In the genomic region with DNA sequence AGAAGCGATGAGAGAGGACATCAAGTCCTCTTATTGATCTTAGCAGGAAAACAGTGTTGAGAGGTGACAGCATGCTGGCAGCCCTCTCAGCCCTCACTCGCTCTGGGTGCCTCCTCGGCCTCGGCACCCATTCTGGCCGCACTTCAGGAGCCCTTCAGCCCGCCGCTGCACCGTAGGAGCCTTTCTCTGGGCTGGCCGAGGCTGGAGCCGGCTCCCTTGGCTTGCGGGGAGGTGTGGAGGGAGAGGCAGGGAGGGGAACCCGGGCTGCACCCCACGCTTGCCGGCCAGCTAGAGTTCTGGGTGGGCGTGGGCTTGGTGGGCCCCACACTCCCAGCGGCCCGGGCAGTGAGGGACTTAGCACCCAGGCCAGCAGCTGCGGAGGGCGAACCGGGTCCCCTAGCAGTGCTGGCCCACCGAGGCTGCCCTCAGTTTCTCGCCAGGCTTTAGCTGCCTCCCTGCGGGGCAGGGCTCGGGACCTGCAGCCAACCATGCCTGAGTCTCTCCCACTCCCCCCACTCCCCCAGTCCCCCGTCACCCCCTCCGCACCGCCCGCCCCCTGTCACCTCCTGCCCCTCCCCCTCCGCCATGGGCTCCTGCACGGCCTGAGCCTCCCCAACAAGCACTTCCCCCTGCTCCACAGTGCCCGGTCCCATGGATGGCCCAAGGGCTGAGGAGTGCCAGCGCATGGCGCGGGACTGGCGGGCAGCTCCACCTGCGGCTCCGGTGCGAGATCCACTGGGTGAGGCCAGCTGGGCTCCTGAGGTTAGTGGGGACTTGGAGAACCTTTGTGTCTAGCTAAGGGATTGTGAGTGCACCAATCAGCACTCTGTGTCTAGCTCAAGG, we compare ENCODE assay signal across 14 cellular contexts. TPM values are rescaled to one million over a fixed set of nuclear protein-coding genes. Genes with fewer than 3 reads are reported as not detected.
DNase-seq lines count a peak whose midpoint lies in the region; ATAC-seq, FAIRE-seq and TF ChIP-seq lines count a peak whose summit lies in the region.
"Had no signal": no experiment of that assay in that cellular context is flagged by ENCODE, and none has a peak within 500 bp of the region (broad histone marks: within the 10 kb centered on the region; RNA-seq: fewer than 3 reads in every experiment).

No MANE protein-coding gene starts in this region.

- H3K36me3 ChIP-seq in breast epithelium (no peaks in the 10 kb centered on the region), IMR-90 (ENCODE audit: control insufficient read depth, insufficient read depth, low read length) (peaks cover 15% of the 10 kb centered on the region), kidney (ENCODE audit: control insufficient read depth in 1 of 2, insufficient read depth in 2 of 2, low read length in 2 of 2) (no peaks in the 10 kb centered on the region), osteoblast (ENCODE audit: insufficient read depth, low read length) (peaks cover 74% of the 10 kb centered on the region), smooth muscle cell (ENCODE audit: low read depth) (no peaks in the 10 kb centered on the region)
- H3K36me3 ChIP-seq: BLaER1 treated with 17β-estradiol and CSF1 and Interleukin-3, amounts not matched to agents 10 nM and 100 nM; HAP-1 had no signal

- H4K8ac ChIP-seq in IMR-90 (ENCODE audit: low read depth in 2 of 2, low read length in 2 of 2), result peak overlapping the region in 1 of 2 experiments; percentile 50; a peak in 1 of 4 replicates

- H3K79me1 ChIP-seq in IMR-90 (ENCODE audit: low read depth in 1 of 2, low read length in 2 of 2), result peaks cover 7 to 37% of the 10 kb centered on the region in 2 experiments

- no peak overlapping the region for H4K5ac ChIP-seq in IMR-90 (ENCODE audit: low read depth, low read length)

- H3K9me3 ChIP-seq in breast epithelium (peaks cover 0 to 9% of the 10 kb centered on the region in 2 donors), IMR-90 (ENCODE audit: control insufficient read depth, insufficient read depth, low read length) (peaks cover 4% of the 10 kb centered on the region; the same call in 1 of the 2 replicates), kidney (ENCODE audit: control insufficient read depth in 1 of 2, low read length in 2 of 2) (no peaks in the 10 kb centered on the region), osteoblast (ENCODE audit: low read depth, low read length) (no peaks in the 10 kb centered on the region), smooth muscle cell (replicated peaks; ENCODE audit: low read depth) (no peaks in the 10 kb centered on the region)
- H3K9me3 ChIP-seq: HAP-1 had no signal

- CTCF ChIA-PET in MCF 10A (lab: Yijun Ruan, JAX) (interaction anchor here (0.8 to 1.0 kb wide), 3 partner anchors 14 to 63 kb away, joined by 3 to 4 read pairs (median 3); no protein-coding TSS in a partner anchor), IMR-90 (lab: Yijun Ruan, JAX) (interaction anchor here (0.6 to 1.3 kb wide), 3 partner anchors 26 to 66 kb away, joined by 3 read pairs; no protein-coding TSS in a partner anchor)

- H3K79me2 ChIP-seq in osteoblast (ENCODE audit: insufficient read depth, low read length) (peaks cover 94% of the 10 kb centered on the region), smooth muscle cell (ENCODE audit: low read depth) (peaks cover 9% of the 10 kb centered on the region)

- no peaks in the 10 kb centered on the region for H3K36me3 Mint-ChIP-seq in MCF 10A (ENCODE audit: insufficient read depth, unreplicated experiment)
- H3K36me3 Mint-ChIP-seq: CD4-positive, CD25-positive, alpha-beta regulatory T cell had no signal

- WGBS in IMR-90 (ENCODE audit: extremely low coverage in 2 of 2, insufficient read length in 1 of 2), 2 experiments, result no CpG with 5 or more reads among the region's 38 CpGs
- 98% methylated on average over 29 of the region's 38 CpGs for WGBS in smooth muscle cell (ENCODE audit: low lambda C conversion rate)

- FAIRE-seq in kidney (lab: Jason Lieb, UNC), result no peak
- FAIRE-seq: H1 had no signal

- no peak overlapping the region for H3K56ac ChIP-seq in IMR-90 (ENCODE audit: extremely low read depth, insufficient read depth, low read length)

- no peak overlapping the region for H2BK20ac ChIP-seq in IMR-90 (ENCODE audit: low read depth, low read length)

- ATAC-seq in IMR-90 (ENCODE audit: low read depth), result no peak

- no peak overlapping the region for H2AK9ac ChIP-seq in IMR-90 (replicated peaks; ENCODE audit: low read depth, low read length, poor library complexity)

- no peak for TF ChIP-seq RAD21 in IMR-90 (IDR thresholded peaks at IDR 0.05; ENCODE audit: low read length)

- POLR2A ChIA-PET in MCF 10A (lab: Yijun Ruan, JAX), result interaction anchor here (1.3 to 1.5 kb wide), 2 partner anchors 8 to 59 kb away, joined by 6 to 9 read pairs; a partner anchor contains a TSS
- POLR2A ChIA-PET in IMR-90 (lab: Charles Lee; ENCODE audit: unreplicated experiment), result no interaction called here

- dilution Hi-C loops in IMR-90 (cut with HindIII; ENCODE audit: low sequenced_read_pairs, unreplicated experiment), result no loop called here

- H3K27me3 Mint-ChIP-seq in MCF 10A (ENCODE audit: insufficient read depth, unreplicated experiment), result no peaks in the 10 kb centered on the region

- peaks cover 3% of the 10 kb centered on the region for H3K9me1 ChIP-seq in IMR-90 (ENCODE audit: insufficient read depth, low read length)

- DNase-seq in MCF 10A (ENCODE audit: unreplicated experiment) (no peak), breast epithelium (ENCODE audit: low spot score in 2 of 2) (no peak), IMR-90 (no peak), kidney (peak; percentile 70), osteoblast (ENCODE audit: insufficient read length, low spot score, missing footprints) (no peak), smooth muscle cell (lab: John Stamatoyannopoulos, UW; ENCODE audit: unreplicated experiment) (no peak)
- DNase-seq in NK-92 treated with Interleukin-12 subunit alpha and Interleukin-12 subunit beta, amount 100 ng/mL, for 24 hours (lab: John Stamatoyannopoulos, UW), result no peak
- DNase-seq: ACHN; CD4-positive, CD25-positive, alpha-beta regulatory T cell; DMS53; GF-D8 had no signal

- H3K4me3 ChIP-seq in breast epithelium, result no peak overlapping the region
- H3K4me3 ChIP-seq in IMR-90 (ENCODE audit: insufficient read depth, low read depth, low read length), result no peak overlapping the region
- no peak overlapping the region for H3K4me3 ChIP-seq in kidney (ENCODE audit: low read length in 2 of 2)
- no peak overlapping the region for H3K4me3 ChIP-seq in osteoblast (ENCODE audit: insufficient read depth, low read length)
- no peak overlapping the region for H3K4me3 ChIP-seq in smooth muscle cell
- H3K4me3 ChIP-seq: BLaER1 treated with 17β-estradiol and CSF1 and Interleukin-3, amounts not matched to agents 10 nM and 100 nM; HAP-1 had no signal

- peak overlapping the region; percentile 47; the same call in 1 of the 2 replicates for H3K18ac ChIP-seq in IMR-90 (ENCODE audit: low read depth, low read length)

- peak overlapping the region; percentile 77 for H2BK5ac ChIP-seq in IMR-90 (ENCODE audit: low read depth, low read length, poor library complexity, severe bottlenecking)

- peak overlapping the region; percentile 21; the same call in 1 of the 2 replicates for H2BK120ac ChIP-seq in IMR-90 (ENCODE audit: low read depth, low read length)

- in situ Hi-C loops in IMR-90 (cut with MboI; ENCODE audit: low sequenced_read_pairs), result no loop called here

- peak overlapping the region; percentile 84 for H3K27ac Mint-ChIP-seq in MCF 10A (ENCODE audit: low read depth, unreplicated experiment)
- H3K27ac Mint-ChIP-seq: CD4-positive, CD25-positive, alpha-beta regulatory T cell had no signal

- BruUV-seq in MCF 10A (replicated peaks; lab: Mats Ljungman, UMichigan), result no TSS peak
- no TSS peak for BruUV-seq in IMR-90 (replicated peaks; lab: Mats Ljungman, UMichigan)

- TF ChIP-seq CTCF in MCF 10A (IDR thresholded peaks at IDR 0.05; ENCODE audit: unreplicated experiment) (no peak), breast epithelium (IDR thresholded peaks at IDR 0.05) (no peak), IMR-90 (conservative IDR thresholded peaks at IDR 0.05; ENCODE audit: low read depth, low read length) (no peak), kidney (IDR thresholded peaks at IDR 0.05; ENCODE audit: borderline replicate concordance, extremely low read depth, insufficient read depth) (no peak), osteoblast (IDR thresholded peaks at IDR 0.05; ENCODE audit: extremely low read depth, low read depth, low read length) (no peak), smooth muscle cell (IDR thresholded peaks at IDR 0.05; ENCODE audit: borderline replicate concordance, insufficient read depth, poor library complexity, severe bottlenecking) (no peak)

- no peaks in the 10 kb centered on the region for H3K9me3 Mint-ChIP-seq in MCF 10A (ENCODE audit: unreplicated experiment)

- intact Hi-C loops in MCF 10A (cut with micrococcal nuclease), result no loop called here
- intact Hi-C loops in breast epithelium (cut with DNase I; ENCODE audit: low total_unique reads), result no loop called here
- intact Hi-C loops in IMR-90 (cut with micrococcal nuclease), result no loop called here
- intact Hi-C loops in kidney (cut with DNase I), result no loop called here

- peak overlapping the region; percentile 16; the same call in 1 of the 2 replicates for H3K4ac ChIP-seq in IMR-90 (ENCODE audit: low read depth, low read length)

- H4K20me1 ChIP-seq in IMR-90 (ENCODE audit: insufficient read depth, low read length), result no peaks in the 10 kb centered on the region
- H4K20me1 ChIP-seq in osteoblast (ENCODE audit: insufficient read depth, low read length), result no peaks in the 10 kb centered on the region
- no peaks in the 10 kb centered on the region for H4K20me1 ChIP-seq in smooth muscle cell (ENCODE audit: low read depth)
- H4K20me1 ChIP-seq: BLaER1 treated with 17β-estradiol and CSF1 and Interleukin-3, amounts not matched to agents 10 nM and 100 nM had no signal

- H3K23ac ChIP-seq in IMR-90 (ENCODE audit: low read depth, low read length), result no peak overlapping the region

- H3K9ac ChIP-seq in IMR-90 (ENCODE audit: low read depth, low read length) (no peak overlapping the region), kidney (ENCODE audit: low read length in 2 of 2) (no peak overlapping the region), smooth muscle cell (ENCODE audit: low read depth) (no peak overlapping the region)
- H3K9ac ChIP-seq: BLaER1 treated with 17β-estradiol and CSF1 and Interleukin-3, amounts not matched to agents 10 nM and 100 nM had no signal

- no peak overlapping the region for H2BK15ac ChIP-seq in IMR-90 (ENCODE audit: low read depth, low read length)

- no peak overlapping the region for H3K14ac ChIP-seq in IMR-90 (replicated peaks; ENCODE audit: low read depth, low read length)

- H3F3A ChIP-seq in smooth muscle cell (ENCODE audit: low read depth), result no peaks in the 10 kb centered on the region

- H3K4me1 Mint-ChIP-seq in MCF 10A (ENCODE audit: insufficient read depth, unreplicated experiment), result peaks cover 29% of the 10 kb centered on the region
- H3K4me1 Mint-ChIP-seq: CD4-positive, CD25-positive, alpha-beta regulatory T cell had no signal

- peak overlapping the region; percentile 11; the same call in 1 of the 2 replicates for H4K91ac ChIP-seq in IMR-90 (ENCODE audit: insufficient read depth, low read depth, low read length)

- TF ChIP-seq POLR2A in breast epithelium (IDR thresholded peaks at IDR 0.05), result no peak
- TF ChIP-seq POLR2A in IMR-90 (IDR thresholded peaks at IDR 0.05; ENCODE audit: low read depth, low read length), result no peak

- H3K4me1 ChIP-seq in breast epithelium (no peaks in the 10 kb centered on the region), IMR-90 (ENCODE audit: control insufficient read depth, insufficient read depth, low read length) (peaks cover 12% of the 10 kb centered on the region), kidney (ENCODE audit: control insufficient read depth in 1 of 2, insufficient read depth in 1 of 2, low read depth in 1 of 2, low read length in 2 of 2) (no peaks in the 10 kb centered on the region), osteoblast (ENCODE audit: insufficient read depth, low read length) (peaks cover 36% of the 10 kb centered on the region), smooth muscle cell (ENCODE audit: low read depth) (no peaks in the 10 kb centered on the region)
- H3K4me1 ChIP-seq: HAP-1 had no signal

- H2AFZ ChIP-seq in IMR-90 (replicated peaks; ENCODE audit: low read length, poor library complexity), result no peak overlapping the region
- no peak overlapping the region for H2AFZ ChIP-seq in osteoblast (ENCODE audit: low read length)
- no peak overlapping the region for H2AFZ ChIP-seq in smooth muscle cell (ENCODE audit: low read depth)

- H3K27ac ChIP-seq in breast epithelium, result peak overlapping the region in 1 of 2 donors; percentile 3
- no peak overlapping the region for H3K27ac ChIP-seq in IMR-90 (ENCODE audit: insufficient read depth, low read length)
- no peak overlapping the region for H3K27ac ChIP-seq in kidney (ENCODE audit: low read depth in 2 of 2, low read length in 2 of 2)
- peak overlapping the region; percentile 91 for H3K27ac ChIP-seq in osteoblast (ENCODE audit: low read depth, low read length)
- no peak overlapping the region for H3K27ac ChIP-seq in smooth muscle cell (ENCODE audit: low read depth)
- H3K27ac ChIP-seq: BLaER1 treated with 17β-estradiol and CSF1 and Interleukin-3, amounts not matched to agents 10 nM and 100 nM had no signal

- no peak overlapping the region for H3K4me2 ChIP-seq in IMR-90 (ENCODE audit: low read depth, low read length)
- H3K4me2 ChIP-seq in osteoblast (ENCODE audit: insufficient read depth, low read length), result no peak overlapping the region
- H3K4me2 ChIP-seq in smooth muscle cell, result no peak overlapping the region
- H3K4me2 ChIP-seq: BLaER1 treated with 17β-estradiol and CSF1 and Interleukin-3, amounts not matched to agents 10 nM and 100 nM had no signal

- H3K27me3 ChIP-seq in breast epithelium (no peaks in the 10 kb centered on the region), IMR-90 (ENCODE audit: control insufficient read depth, insufficient read depth, low read length) (no peaks in the 10 kb centered on the region), osteoblast (ENCODE audit: insufficient read depth, low read length) (no peaks in the 10 kb centered on the region), smooth muscle cell (ENCODE audit: low read depth) (no peaks in the 10 kb centered on the region)
- H3K27me3 ChIP-seq: BLaER1 treated with 17β-estradiol and CSF1 and Interleukin-3, amounts not matched to agents 10 nM and 100 nM had no signal

- no peak overlapping the region for H2AK5ac ChIP-seq in IMR-90 (ENCODE audit: low read depth, low read length)

- no peak overlapping the region for H3K4me3 Mint-ChIP-seq in MCF 10A (ENCODE audit: unreplicated experiment)
- H3K4me3 Mint-ChIP-seq: CD4-positive, CD25-positive, alpha-beta regulatory T cell had no signal

RNA-seq across cellular contexts. Expression of a gene that starts 8.4 kb away (rescaled TPM):
- total RNA-seq in MCF 10A (2022) (8.7 and 12.1 TPM in 2 replicates), breast epithelium (10 to 100 TPM; 14.4 to 36.0 (median 22.4) TPM), IMR-90 (2012; rRNA removed) (71.0 and 93.9 TPM in 2 replicates), kidney (3.3 TPM), osteoblast (464 and 582 TPM in 2 replicates), smooth muscle cell (47.0 and 94.5 TPM in 2 replicates)
- polyA plus RNA-seq in IMR-90 (2012; rRNA removed) (74.1 and 95.0 TPM in 2 replicates), kidney (ENCODE audit: insufficient read depth, low read depth, low replicate concordance) (0.45 TPM), smooth muscle cell (22.3 and 29.6 TPM in 2 replicates)
- polyA plus RNA-seq in IMR-90 (2012; cell fraction: cytosol; rRNA removed), result 17.0 and 24.2 TPM in 2 replicates
- 33.6 and 384 TPM in 2 replicates for polyA plus RNA-seq in IMR-90 (2012; cell fraction: nucleus; rRNA removed; ENCODE audit: low replicate concordance)
- total RNA-seq: CD4-positive, CD25-positive, alpha-beta regulatory T cell; H1 had no signal
- polyA plus RNA-seq: CD4-positive, CD25-positive, alpha-beta regulatory T cell; H1 had no signal
